22 cellular contexts compared by ENCODE assay signal in genomic region chr1:56157477-56157876, GRCh38.
DNase-seq lines count a peak whose midpoint lies in the region; ATAC-seq, FAIRE-seq and TF ChIP-seq lines count a peak whose summit lies in the region.
"Had no signal": no experiment of that assay in that cellular context is flagged by ENCODE, and none has a peak within 500 bp of the region (broad histone marks: within the 10 kb centered on the region; RNA-seq: fewer than 3 reads in every experiment).

No MANE protein-coding gene starts in this region.

- H3K4me1 ChIP-seq in GM12878 (ENCODE audit: control insufficient read depth, insufficient read depth, low read length): no peaks in the 10 kb centered on the region

- H4K20me1 ChIP-seq in GM12878 (ENCODE audit: control insufficient read depth, insufficient read depth): no peaks in the 10 kb centered on the region

- peak; percentile 41 for FAIRE-seq in GM12878 (lab: Jason Lieb, UNC)
- FAIRE-seq: A204.1, RCC 7860 had no signal

- TF ChIP-seq POLR2A in GM12878 (IDR thresholded peaks at IDR 0.05; ENCODE audit: low read depth, low read length): no peak

- no peak overlapping the region for H3K9ac ChIP-seq in GM12878 (ENCODE audit: control insufficient read depth, insufficient read depth, low read length)

- H3K4me3 Mint-ChIP-seq in activated CD4-positive, alpha-beta T cell treated with anti-CD3 and anti-CD28 coated beads, Interleukin-2, amount 10 ng/mL, durations not matched to agents 7 days and 5 days: no peak overlapping the region

- ATAC-seq in GM12878: peak; percentile 86
- ATAC-seq in sciatic nerve: peak; percentile 60
- no peak for ATAC-seq in GM19395 (IDR thresholded peaks at IDR 0.05; ENCODE audit: unreplicated experiment)
- ATAC-seq in Right ventricle myocardium inferior: no peak

- no peak for TF ChIP-seq RAD21 in GM12878 (IDR thresholded peaks at IDR 0.05; ENCODE audit: insufficient read depth, low read depth, low read length)

- TF ChIP-seq EP300 in GM12878 (IDR thresholded peaks at IDR 0.05; ENCODE audit: borderline replicate concordance in 1 of 2, control insufficient read depth in 1 of 2, low read depth in 2 of 2, low read length in 2 of 2): no peak

- no peak for TF ChIP-seq CTCF in GM12878 (IDR thresholded peaks at IDR 0.05 in 2 of 3, conservative IDR thresholded peaks at IDR 0.05 in 1 of 3; ENCODE audit: control insufficient read depth in 2 of 3, extremely low read depth in 1 of 3, insufficient read depth in 1 of 3, low read depth in 3 of 3, low read length in 3 of 3)

- no peaks in the 10 kb centered on the region for H3K36me3 Mint-ChIP-seq in activated CD4-positive, alpha-beta T cell treated with anti-CD3 and anti-CD28 coated beads, Interleukin-2, amount 10 ng/mL, durations not matched to agents 7 days and 5 days (ENCODE audit: low read depth)

- no peak overlapping the region for H3K4me3 ChIP-seq in Jurkat, Clone E6-1 (ENCODE audit: low read length)
- no peak overlapping the region for H3K4me3 ChIP-seq in GM12878
- H3K4me3 ChIP-seq: MG63 had no signal

- POLR2A ChIA-PET in activated CD4-positive, alpha-beta T cell treated with anti-CD3 and anti-CD28 coated beads, Interleukin-2, amount 10 ng/mL, durations not matched to agents 7 days and 5 days (lab: Charles Lee): no interaction called here
- POLR2A ChIA-PET in GM12878 (lab: Charles Lee): no interaction called here

- peaks cover 7% of the 10 kb centered on the region for H3K4me1 Mint-ChIP-seq in activated CD4-positive, alpha-beta T cell treated with anti-CD3 and anti-CD28 coated beads, Interleukin-2, amount 10 ng/mL, durations not matched to agents 7 days and 5 days

- WGBS in GM12878 (ENCODE audit: insufficient coverage, insufficient replicate concordance, low lambda C conversion rate, missing lambda C conversion rate): 0% methylated on average over 1 of the region's 1 CpG

- SMC1A ChIA-PET in GM12878 (lab: Charles Lee; ENCODE audit: uncharacterized antibody, unreplicated experiment): interaction anchor here (1.1 to 3.0 kb wide), 2 partner anchors 12 to 23 kb away, joined by 4 to 22 read pairs; no protein-coding TSS in a partner anchor

- H3K79me2 ChIP-seq in GM12878 (ENCODE audit: control insufficient read depth, insufficient read depth, low read length): no peaks in the 10 kb centered on the region

- in situ Hi-C loops in GM12878 (cut with MboI): no loop called here

- no peak overlapping the region for H2AFZ ChIP-seq in GM12878 (ENCODE audit: control insufficient read depth, low read depth, low read length)

- DNase-seq in activated CD4-positive, alpha-beta T cell treated with anti-CD3 and anti-CD28 coated beads, Interleukin-2, amount 10 ng/mL, durations not matched to agents 7 days and 5 days: peak; percentile 8
- DNase-seq in activated CD4-positive, alpha-beta T cell treated with anti-CD3 and anti-CD28 coated beads for 48 hours: no peak
- DNase-seq in Jurkat, Clone E6-1 (ENCODE audit: low read depth, low spot score): peak; percentile 82
- no peak for DNase-seq in GM12878 (ENCODE audit: low read depth, low spot score)
- DNase-seq in sciatic nerve (ENCODE audit: low spot score): no peak
- no peak for DNase-seq in NCI-H2227 treated with DMSO at 0.1 percent for 48 hours (lab: John Stamatoyannopoulos, UW)
- DNase-seq in Right ventricle myocardium inferior (ENCODE audit: missing footprints): no peak
- DNase-seq: GF-D8, GOT3, IMR-90, Kasumi-1, MG63, NCI-H1417, NCI-H1694 treated with DMSO at 0.1 percent for 48 hours, NCI-H2107, NCI-H226, NCI-H526, OCI-M1 had no signal

- no peaks in the 10 kb centered on the region for H3K9me3 ChIP-seq in GM12878 (replicated peaks; ENCODE audit: control insufficient read depth, insufficient read depth, low read length)
- H3K9me3 ChIP-seq: MG63 had no signal

- RAD21 ChIA-PET in GM12878 (lab: Charles Lee; ENCODE audit: unreplicated experiment): interaction anchor here (1.1 kb wide), 1 partner anchor 428 kb away, joined by 3 read pairs; no protein-coding TSS in a partner anchor

- no peaks in the 10 kb centered on the region for H3K36me3 ChIP-seq in GM12878 (ENCODE audit: control insufficient read depth in 2 of 2, insufficient read depth in 2 of 2, low read length in 1 of 2)
- H3K36me3 ChIP-seq: MG63 had no signal

- peaks cover 2% of the 10 kb centered on the region for H3K27me3 Mint-ChIP-seq in activated CD4-positive, alpha-beta T cell treated with anti-CD3 and anti-CD28 coated beads, Interleukin-2, amount 10 ng/mL, durations not matched to agents 7 days and 5 days

- H3K27me3 ChIP-seq in GM12878 (replicated peaks in 1 of 2; ENCODE audit: control insufficient read depth in 2 of 2, insufficient read depth in 2 of 2, low read length in 1 of 2): no peaks in the 10 kb centered on the region
- H3K27me3 ChIP-seq: MG63 had no signal

- no peaks in the 10 kb centered on the region for H3K9me3 Mint-ChIP-seq in activated CD4-positive, alpha-beta T cell treated with anti-CD3 and anti-CD28 coated beads, Interleukin-2, amount 10 ng/mL, durations not matched to agents 7 days and 5 days

- BruUV-seq in GM12878 (replicated peaks; lab: Mats Ljungman, UMichigan): no TSS peak

- intact Hi-C loops in GM12878 (cut with micrococcal nuclease; ENCODE audit: unreplicated experiment) (no loop called here), sciatic nerve (cut with DNase I) (no loop called here), Right ventricle myocardium inferior (cut with DNase I) (no loop called here)

- CTCF ChIA-PET in activated CD4-positive, alpha-beta T cell treated with anti-CD3 and anti-CD28 coated beads, Interleukin-2, amount 10 ng/mL, durations not matched to agents 7 days and 5 days (lab: Charles Lee): no interaction called here
- CTCF ChIA-PET in GM12878 (lab: Yijun Ruan, JAX): interaction anchor here (0.8 kb wide), 1 partner anchor 13 kb away, joined by 3 read pairs; no protein-coding TSS in a partner anchor

- H3K4me2 ChIP-seq in GM12878 (ENCODE audit: control insufficient read depth, insufficient read depth): no peak overlapping the region

- no peak overlapping the region for H3K27ac Mint-ChIP-seq in activated CD4-positive, alpha-beta T cell treated with anti-CD3 and anti-CD28 coated beads, Interleukin-2, amount 10 ng/mL, durations not matched to agents 7 days and 5 days

- no peak overlapping the region for H3K27ac ChIP-seq in GM12878 (ENCODE audit: control insufficient read depth, insufficient read depth)
- H3K27ac ChIP-seq: C4-2B had no signal

TF ChIP-seq in GM12878, 131 proteins besides CTCF, POLR2A, EP300 and RAD21:
- TF ChIP-seq ZNF217 (IDR thresholded peaks at IDR 0.05) (no peak), RUNX3 (IDR thresholded peaks at IDR 0.05; ENCODE audit: low read length) (peak; percentile 39; the same call in 1 of the 2 replicates), ZNF687 (IDR thresholded peaks at IDR 0.05) (0 out of 2 replicates have a peak, but pooled peaks have one; percentile 32)

Comparison
In these comparisons a context has a peak if more than half of its experiments do, and no peak if none do; other contexts are left out.
1. DNase-seq: peak in activated CD4-positive, alpha-beta T cell treated with anti-CD3 and anti-CD28 coated beads, Interleukin-2, amount 10 ng/mL, durations not matched to agents 7 days and 5 days (single experiment) and Jurkat, Clone E6-1 (single experiment); none in activated CD4-positive, alpha-beta T cell treated with anti-CD3 and anti-CD28 coated beads for 48 hours (single experiment), GM12878 (single experiment), sciatic nerve (single experiment), NCI-H2227 treated with DMSO at 0.1 percent for 48 hours (single experiment) and Right ventricle myocardium inferior (single experiment).
2. ATAC-seq: peak in GM12878 (single experiment) and sciatic nerve (single experiment); none in GM19395 (single experiment) and Right ventricle myocardium inferior (single experiment).